ENCODE assay signal across 8 cellular contexts in genomic region chrX:16946361-16946964, GRCh38. TPM values are rescaled to one million over a fixed set of nuclear protein-coding genes. Genes with fewer than 3 reads are reported as not detected.
A peak's percentile ranks its signal among the peaks of the same experiment; 100 is the strongest.
DNase-seq lines count a peak whose midpoint lies in the region; ATAC-seq and TF ChIP-seq lines count a peak whose summit lies in the region.

Gene REPS2 (plus strand): TSS chrX:16946658. CDS start chrX:16946862, 204 bp downstream.

- peak within 1 kb of the TSS; percentile 80 for H3K4me3 Mint-ChIP-seq in T-helper 2 cell treated with Interferon-gamma antibody and Interleukin-4, amounts not matched to agents 5 μg/mL and 100 μg/mL, for 36 hours

- peak; percentile 97 for ATAC-seq in HG02678 (IDR thresholded peaks at IDR 0.05; ENCODE audit: unreplicated experiment)
- peak; percentile 99 for ATAC-seq in right cardiac atrium
- peak; percentile 98 to 99 (median 98) for ATAC-seq in psoas muscle

- H3K27me3 ChIP-seq in right cardiac atrium (ENCODE audit: control insufficient read depth, insufficient read depth) (no peaks in the 10 kb centered on the region), psoas muscle (ENCODE audit: insufficient read depth in 3 of 3, low read length in 2 of 3) (peaks cover 0 to 17% (median 0%) of the 10 kb centered on the region in 3 donors)

- H3K4me1 Mint-ChIP-seq in T-helper 2 cell treated with Interferon-gamma antibody and Interleukin-4, amounts not matched to agents 5 μg/mL and 100 μg/mL, for 36 hours (ENCODE audit: low read depth): peaks cover 3% of the 10 kb centered on the region

- H3K27me3 Mint-ChIP-seq in T-helper 2 cell treated with Interferon-gamma antibody and Interleukin-4, amounts not matched to agents 5 μg/mL and 100 μg/mL, for 36 hours (ENCODE audit: low read depth): peaks cover 24% of the 10 kb centered on the region

- H3K9me3 ChIP-seq in right cardiac atrium (ENCODE audit: control insufficient read depth, low read length) (no peaks in the 10 kb centered on the region), psoas muscle (peaks cover 5% of the 10 kb centered on the region)

- H3K27ac ChIP-seq in angular gyrus (ENCODE audit: low read depth, low read length): peak within 1 kb of the TSS; percentile 22
- H3K27ac ChIP-seq in right cardiac atrium (ENCODE audit: low read length): no peak within 1 kb of the TSS
- no peak within 1 kb of the TSS for H3K27ac ChIP-seq in psoas muscle

- no peak within 1 kb of the TSS for H3K27ac Mint-ChIP-seq in T-helper 2 cell treated with Interferon-gamma antibody and Interleukin-4, amounts not matched to agents 5 μg/mL and 100 μg/mL, for 36 hours

- no peaks in the 10 kb centered on the region for H3K4me1 ChIP-seq in right cardiac atrium (ENCODE audit: control insufficient read depth, insufficient read depth, low read length)
- H3K4me1 ChIP-seq in psoas muscle: no peaks in the 10 kb centered on the region

- H3K9me3 Mint-ChIP-seq in T-helper 2 cell treated with Interferon-gamma antibody and Interleukin-4, amounts not matched to agents 5 μg/mL and 100 μg/mL, for 36 hours: no peaks in the 10 kb centered on the region

- WGBS in right cardiac atrium: 2% methylated on average over 55 of the region's 71 CpGs
- 1 to 15% (median 5%) methylated on average over 12 to 59 of the region's 71 CpGs for WGBS in psoas muscle, 3 donors

- TF ChIP-seq CTCF in GM12865 (IDR thresholded peaks at IDR 0.05; ENCODE audit: insufficient read depth, low read depth, low read length, missing control alignments): peak; percentile 1
- no peak for TF ChIP-seq CTCF in psoas muscle (IDR thresholded peaks at IDR 0.05)

- H3K36me3 ChIP-seq in psoas muscle (ENCODE audit: insufficient read depth in 1 of 2, low read depth in 1 of 2): no peaks in the 10 kb centered on the region

- intact Hi-C loops in right cardiac atrium (cut with DNase I) (no loop called here), psoas muscle (cut with DNase I) (no loop called here)

- H3K36me3 Mint-ChIP-seq in T-helper 2 cell treated with Interferon-gamma antibody and Interleukin-4, amounts not matched to agents 5 μg/mL and 100 μg/mL, for 36 hours (ENCODE audit: low read depth): no peaks in the 10 kb centered on the region

- H3K4me3 ChIP-seq in GM12865 (ENCODE audit: low read depth, low read length) (peak within 1 kb of the TSS; percentile 46), right cardiac atrium (ENCODE audit: low read length) (peak within 1 kb of the TSS; percentile 71), psoas muscle (peak within 1 kb of the TSS; percentile 66)

- peak; percentile 77 for DNase-seq in GM12865 (ENCODE audit: low read depth)
- peak; percentile 85 to 96 (median 93) for DNase-seq in NCI-H1417 (lab: John Stamatoyannopoulos, UW)
- DNase-seq in T-helper 2 cell treated with Interferon-gamma antibody and Interleukin-4, amounts not matched to agents 5 μg/mL and 100 μg/mL, for 36 hours (ENCODE audit: low spot score): peak; percentile 41
- peak; percentile 78 to 93 (median 92) for DNase-seq in right cardiac atrium
- peak; percentile 85 to 86 for DNase-seq in psoas muscle
- DNase-seq in ureter (ENCODE audit: low spot score): peak; percentile 85

RNA-seq across cellular contexts. Expression of gene REPS2, which starts in this region (rescaled TPM):
- total RNA-seq in right cardiac atrium: 10 to 100 TPM in 2 of 4 donors, 1 to 10 TPM in 2; 8.1 to 10.4 (median 9.5) TPM
- polyA plus RNA-seq in right cardiac atrium: 3.4 TPM
- 1 to 10 TPM in 2 of 4 donors, under 1 TPM in 2; 0.84 to 2.3 (median 1.1) TPM for total RNA-seq in psoas muscle
- polyA plus RNA-seq in psoas muscle: under 1 TPM; 0.16 to 0.39 (median 0.17) TPM
- total RNA-seq in ureter: 24.3 TPM

Comparison
In these comparisons a context has a peak if more than half of its experiments do, and no peak if none do; other contexts are left out.
1. DNase-seq: peak in every context shown above with its lines; median percentile 93 in NCI-H1417; 92 in right cardiac atrium; 86 in psoas muscle; 85 in ureter; 77 in GM12865; 41 in T-helper 2 cell treated with Interferon-gamma antibody and Interleukin-4, amounts not matched to agents 5 μg/mL and 100 μg/mL, for 36 hours.